Comparison of ENCODE assay signal across 1 cellular context in genomic region chr1:108559215-108560142, GRCh38.
TF ChIP-seq lines count a peak whose summit lies in the region.

EEIG2 (plus strand) TSS chr1:108560100; CDS start chr1:108560429, 329 bp downstream.

TF ChIP-seq in A549, 52 proteins besides CTCF, POLR2A, EP300 and RAD21 (continued from another document):
- no peak for TF ChIP-seq CBX8 (IDR thresholded peaks at IDR 0.05)
- TF ChIP-seq HDAC2 (IDR thresholded peaks at IDR 0.05) = no peak
- no peak for TF ChIP-seq FOSL2 (IDR thresholded peaks at IDR 0.05)
- no peak for TF ChIP-seq FOSL2 (CRISPR knock-in tag; IDR thresholded peaks at IDR 0.05)
